In the genomic region with DNA sequence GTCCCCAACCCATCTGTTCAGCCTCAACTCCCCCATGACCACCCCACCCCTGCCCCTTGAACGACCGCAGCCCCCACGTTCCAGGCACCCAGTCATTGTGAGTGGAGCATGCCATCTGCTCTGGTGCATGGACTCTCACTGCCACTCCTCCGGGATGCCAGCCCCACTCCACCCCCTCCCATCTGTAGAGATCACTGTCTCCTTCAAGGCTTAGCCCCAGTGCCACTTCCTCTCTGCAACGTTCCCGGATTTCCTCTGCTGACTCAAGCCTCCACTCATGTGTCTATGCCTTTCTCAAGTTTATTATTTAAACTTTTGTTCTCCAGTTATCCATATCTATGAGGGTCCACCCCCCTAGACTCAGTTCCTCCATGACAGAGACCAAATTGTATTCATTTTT, we compare ENCODE assay signal across 8 cellular contexts. TPM values are rescaled to one million over a fixed set of nuclear protein-coding genes. Genes with fewer than 3 reads are reported as not detected.
DNase-seq lines count a peak whose midpoint lies in the region; ATAC-seq and FAIRE-seq lines count a peak whose summit lies in the region.

No MANE protein-coding gene starts in this region.

- no peaks in the 10 kb centered on the region for H3K27me3 ChIP-seq in naive thymus-derived CD4-positive, alpha-beta T cell (ENCODE audit: control insufficient read depth in 2 of 2, insufficient read depth in 2 of 2, low read length in 2 of 2)
- H3K27me3 ChIP-seq in HAP-1 (ENCODE audit: low read depth), result no peaks in the 10 kb centered on the region

- H3K27me3 Mint-ChIP-seq in activated naive CD8-positive, alpha-beta T cell treated with anti-CD3 and anti-CD28 coated beads, Interleukin-2, amount 50 U/mL, for 24 hours, result peaks cover 2% of the 10 kb centered on the region
- peaks cover 0 to 2% (median 0%) of the 10 kb centered on the region in 5 donors for H3K27me3 Mint-ChIP-seq in naive thymus-derived CD4-positive, alpha-beta T cell

- H3K4me1 ChIP-seq in naive thymus-derived CD4-positive, alpha-beta T cell (ENCODE audit: control insufficient read depth in 2 of 2, insufficient read depth in 2 of 2, low read length in 2 of 2), result peaks cover 5 to 36% of the 10 kb centered on the region in 2 donors
- peaks cover 20% of the 10 kb centered on the region for H3K4me1 ChIP-seq in HAP-1

- no peak overlapping the region for H3K4me3 ChIP-seq in naive thymus-derived CD4-positive, alpha-beta T cell (ENCODE audit: low read length)
- no peak overlapping the region for H3K4me3 ChIP-seq in HAP-1

- FAIRE-seq in RCC 7860 (lab: Jason Lieb, UNC), result no peak

- H3K36me3 Mint-ChIP-seq in activated naive CD8-positive, alpha-beta T cell treated with anti-CD3 and anti-CD28 coated beads, Interleukin-2, amount 50 U/mL, for 24 hours (ENCODE audit: low read depth), result peaks cover 3% of the 10 kb centered on the region
- H3K36me3 Mint-ChIP-seq in naive thymus-derived CD4-positive, alpha-beta T cell, result peaks cover 0 to 25% (median 0%) of the 10 kb centered on the region in 5 donors

- no peaks in the 10 kb centered on the region for H3K9me3 ChIP-seq in naive thymus-derived CD4-positive, alpha-beta T cell (ENCODE audit: control insufficient read depth in 2 of 3, low read length in 3 of 3)
- no peaks in the 10 kb centered on the region for H3K9me3 ChIP-seq in HAP-1

- intact Hi-C loops in naive thymus-derived CD4-positive, alpha-beta T cell (cut with micrococcal nuclease), result loop anchor here (10.0 kb wide), 2 partner anchors 545 to 925 kb away; partner anchors contain the start of genes ELF2 (in 1 of the 2) and SETD7 (in 1 of the 2)

- H3K27ac Mint-ChIP-seq in activated naive CD8-positive, alpha-beta T cell treated with anti-CD3 and anti-CD28 coated beads, Interleukin-2, amount 50 U/mL, for 24 hours, result peak overlapping the region; percentile 64
- H3K27ac Mint-ChIP-seq in naive thymus-derived CD4-positive, alpha-beta T cell, result peak overlapping the region in 7 of 9 donors; percentile 28 to 72 (median 60)

- CTCF ChIA-PET in naive thymus-derived CD4-positive, alpha-beta T cell (lab: Charles Lee), result no interaction called here

- peaks cover 77% of the 10 kb centered on the region for H3K4me1 Mint-ChIP-seq in activated naive CD8-positive, alpha-beta T cell treated with anti-CD3 and anti-CD28 coated beads, Interleukin-2, amount 50 U/mL, for 24 hours
- peaks cover 37 to 73% (median 56%) of the 10 kb centered on the region in 7 donors for H3K4me1 Mint-ChIP-seq in naive thymus-derived CD4-positive, alpha-beta T cell

- no peaks in the 10 kb centered on the region for H3K9me3 Mint-ChIP-seq in activated naive CD8-positive, alpha-beta T cell treated with anti-CD3 and anti-CD28 coated beads, Interleukin-2, amount 50 U/mL, for 24 hours
- peaks cover 0 to 4% (median 0%) of the 10 kb centered on the region in 11 donors for H3K9me3 Mint-ChIP-seq in naive thymus-derived CD4-positive, alpha-beta T cell

- POLR2A ChIA-PET in naive thymus-derived CD4-positive, alpha-beta T cell (lab: Charles Lee), result no interaction called here

- no peaks in the 10 kb centered on the region for H3K36me3 ChIP-seq in naive thymus-derived CD4-positive, alpha-beta T cell (ENCODE audit: control insufficient read depth in 2 of 3, insufficient read depth in 3 of 3, low read length in 3 of 3)
- no peaks in the 10 kb centered on the region for H3K36me3 ChIP-seq in HAP-1 (replicated peaks)

- DNase-seq in COLO829 (ENCODE audit: low spot score), result peak; percentile 90
- peak; percentile 21 to 71 for DNase-seq in NCI-H446 (lab: John Stamatoyannopoulos, UW)
- DNase-seq in activated naive CD8-positive, alpha-beta T cell treated with anti-CD3 and anti-CD28 coated beads, Interleukin-2, amount 50 U/mL, for 24 hours, result peak; percentile 22
- peak in 1 of 9 donors; percentile 16 for DNase-seq in naive thymus-derived CD4-positive, alpha-beta T cell
- DNase-seq in NCI-H1417 (lab: John Stamatoyannopoulos, UW), result no peak
- no peak for DNase-seq in RCC 7860 (ENCODE audit: low spot score)
- no peak for DNase-seq in HAP-1 (ENCODE audit: low spot score in 2 of 2)

- ATAC-seq in activated naive CD8-positive, alpha-beta T cell treated with anti-CD3 and anti-CD28 coated beads, Interleukin-2, amount 50 U/mL, for 24 hours, result no peak
- peak; percentile 29 for ATAC-seq in naive thymus-derived CD4-positive, alpha-beta T cell
- no peak for ATAC-seq in GM19035 (IDR thresholded peaks at IDR 0.05; ENCODE audit: unreplicated experiment)

- H3K4me3 Mint-ChIP-seq in activated naive CD8-positive, alpha-beta T cell treated with anti-CD3 and anti-CD28 coated beads, Interleukin-2, amount 50 U/mL, for 24 hours, result peak overlapping the region; percentile 41
- peak overlapping the region; percentile 37 to 63 (median 47) for H3K4me3 Mint-ChIP-seq in naive thymus-derived CD4-positive, alpha-beta T cell

- H3K27ac ChIP-seq in naive thymus-derived CD4-positive, alpha-beta T cell (ENCODE audit: low read depth, low read length), result no peak overlapping the region

- in situ Hi-C loops in HAP-1 (cut with MboI; ENCODE audit: low sequenced_read_pairs), result no loop called here

RNA-seq across cellular contexts. Expression of gene MAML3, which starts 54.0 kb away (rescaled TPM):
- total RNA-seq in naive thymus-derived CD4-positive, alpha-beta T cell, result 1 to 10 TPM; 1.4 to 9.4 (median 3.6) TPM
- under 1 TPM; 0.53 to 0.55 TPM for polyA plus RNA-seq in naive thymus-derived CD4-positive, alpha-beta T cell

Comparison
In these comparisons a context has a peak if more than half of its experiments do, and no peak if none do; other contexts are left out.
1. DNase-seq: peak in COLO829 (single experiment), NCI-H446 (2 of 2) and activated naive CD8-positive, alpha-beta T cell treated with anti-CD3 and anti-CD28 coated beads, Interleukin-2, amount 50 U/mL, for 24 hours (single experiment); none in NCI-H1417 (0 of 3), RCC 7860 (single experiment) and HAP-1 (0 of 2).